20 cellular contexts compared by ENCODE assay signal in genomic region chr20:47638851-47639250, GRCh38.
"Had no signal": no experiment of that assay in that cellular context is flagged by ENCODE, and none has a peak within 500 bp of the region (broad histone marks: within the 10 kb centered on the region; RNA-seq: fewer than 3 reads in every experiment).

No MANE protein-coding gene starts in this region.

- H3K4me3 ChIP-seq: heart right ventricle, mucosa of descending colon, pancreas, prostate gland, right lobe of liver, spleen, testis, transverse colon had no signal

- ATAC-seq: heart right ventricle; mucosa of descending colon; natural killer cell; pancreas; right lobe of liver; stimulated activated memory B cell treated with anti-CD40 and anti-IgM and Interleukin-4, amounts not matched to agents 10 μg/mL and 1 μg/mL and 100 μg/mL, for 72 hours; stimulated activated naive CD8-positive, alpha-beta T cell treated with anti-CD3 and anti-CD28 coated beads, Interleukin-15, amount 100 ng/mL, for 72 hours had no signal

- H3K4me1 ChIP-seq: pancreas, prostate gland, right lobe of liver, spleen, testis, transverse colon had no signal

- H3K4me1 Mint-ChIP-seq: natural killer cell; neural crest cell; stimulated activated naive CD8-positive, alpha-beta T cell treated with anti-CD3 and anti-CD28 coated beads, Interleukin-15, amount 100 ng/mL, for 72 hours had no signal

- DNase-seq: effector CD4-positive, alpha-beta T cell; endodermal cell; heart right ventricle; hypothalamus; kidney glomerular epithelial cell; mucosa of descending colon; natural killer cell; pancreas; right lobe of liver; spleen; stimulated activated CD4-positive, alpha-beta T cell treated with anti-CD3 and anti-CD28 coated beads, Interleukin-15, amount 100 ng/mL, for 24 hours; stimulated activated CD4-positive, alpha-beta T cell treated with anti-CD3 and anti-CD28 coated beads, Interleukin-1b, Interleukin-23, amount 100 ng/mL, for 48 hours; stimulated activated CD4-positive, alpha-beta T cell treated with anti-CD3 and anti-CD28 coated beads, Interleukin-4, amount 100 ng/mL, for 24 hours; stimulated activated naive CD8-positive, alpha-beta T cell treated with anti-CD3 and anti-CD28 coated beads, Interleukin-15, amount 100 ng/mL, for 72 hours; testis; transverse colon had no signal

- H3K9me3 Mint-ChIP-seq: dendritic cell treated with granulocyte-macrophage colony-stimulating factor and Interleukin-4, amounts not matched to agents 40 ng/mL and 50 ng/mL, for 4 days; endodermal cell; natural killer cell; neural crest cell; stimulated activated memory B cell treated with anti-CD40 and anti-IgM and Interleukin-4, amounts not matched to agents 10 μg/mL and 1 μg/mL and 100 μg/mL, for 72 hours; stimulated activated naive CD8-positive, alpha-beta T cell treated with anti-CD3 and anti-CD28 coated beads, Interleukin-15, amount 100 ng/mL, for 72 hours had no signal

- H3K27ac ChIP-seq: heart right ventricle, pancreas, prostate gland, right lobe of liver, spleen, testis, transverse colon had no signal

- H3K27me3 Mint-ChIP-seq: dendritic cell treated with granulocyte-macrophage colony-stimulating factor and Interleukin-4, amounts not matched to agents 40 ng/mL and 50 ng/mL, for 4 days; stimulated activated memory B cell treated with anti-CD40 and anti-IgM and Interleukin-4, amounts not matched to agents 10 μg/mL and 1 μg/mL and 100 μg/mL, for 72 hours; stimulated activated naive CD8-positive, alpha-beta T cell treated with anti-CD3 and anti-CD28 coated beads, Interleukin-15, amount 100 ng/mL, for 72 hours had no signal

- H3K27ac Mint-ChIP-seq: dendritic cell treated with granulocyte-macrophage colony-stimulating factor and Interleukin-4, amounts not matched to agents 40 ng/mL and 50 ng/mL, for 4 days; endodermal cell; natural killer cell; stimulated activated memory B cell treated with anti-CD40 and anti-IgM and Interleukin-4, amounts not matched to agents 10 μg/mL and 1 μg/mL and 100 μg/mL, for 72 hours had no signal

- H3K4me3 Mint-ChIP-seq: dendritic cell treated with granulocyte-macrophage colony-stimulating factor and Interleukin-4, amounts not matched to agents 40 ng/mL and 50 ng/mL, for 4 days; endodermal cell; natural killer cell; neural crest cell; stimulated activated memory B cell treated with anti-CD40 and anti-IgM and Interleukin-4, amounts not matched to agents 10 μg/mL and 1 μg/mL and 100 μg/mL, for 72 hours; stimulated activated naive CD8-positive, alpha-beta T cell treated with anti-CD3 and anti-CD28 coated beads, Interleukin-15, amount 100 ng/mL, for 72 hours had no signal

- H3K27me3 ChIP-seq: heart right ventricle, pancreas, right lobe of liver, spleen, testis, transverse colon had no signal

- H3K9me3 ChIP-seq: heart right ventricle, mucosa of descending colon, pancreas, prostate gland, right lobe of liver, spleen, testis, transverse colon had no signal
